In the genomic region with DNA sequence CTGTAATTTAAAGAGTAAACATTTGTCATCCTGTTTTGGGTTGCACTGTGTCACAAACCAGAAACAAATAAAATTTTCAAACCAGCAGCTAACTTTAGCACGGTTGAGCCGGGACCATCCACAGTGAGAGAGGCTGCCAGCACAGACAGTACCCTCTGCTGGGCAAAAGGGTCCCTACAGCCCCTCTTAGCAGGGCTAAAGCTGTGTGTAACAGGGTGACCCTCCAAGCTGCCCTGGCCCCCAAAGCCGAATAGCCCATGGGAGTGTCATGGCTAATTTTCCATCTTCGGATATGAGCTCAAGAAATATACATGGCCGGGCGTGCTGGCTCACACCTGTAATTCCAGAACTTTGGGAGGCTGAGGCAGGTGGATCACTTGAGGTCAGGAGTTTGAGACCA, we compare ENCODE assay signal across 2 cellular contexts.
TF ChIP-seq lines count a peak whose summit lies in the region.

No MANE protein-coding gene starts in this region.

TF ChIP-seq in SK-N-SH, 30 proteins besides CTCF, POLR2A, EP300 and RAD21 (continued from another document):
- TF ChIP-seq, protein P1, sequence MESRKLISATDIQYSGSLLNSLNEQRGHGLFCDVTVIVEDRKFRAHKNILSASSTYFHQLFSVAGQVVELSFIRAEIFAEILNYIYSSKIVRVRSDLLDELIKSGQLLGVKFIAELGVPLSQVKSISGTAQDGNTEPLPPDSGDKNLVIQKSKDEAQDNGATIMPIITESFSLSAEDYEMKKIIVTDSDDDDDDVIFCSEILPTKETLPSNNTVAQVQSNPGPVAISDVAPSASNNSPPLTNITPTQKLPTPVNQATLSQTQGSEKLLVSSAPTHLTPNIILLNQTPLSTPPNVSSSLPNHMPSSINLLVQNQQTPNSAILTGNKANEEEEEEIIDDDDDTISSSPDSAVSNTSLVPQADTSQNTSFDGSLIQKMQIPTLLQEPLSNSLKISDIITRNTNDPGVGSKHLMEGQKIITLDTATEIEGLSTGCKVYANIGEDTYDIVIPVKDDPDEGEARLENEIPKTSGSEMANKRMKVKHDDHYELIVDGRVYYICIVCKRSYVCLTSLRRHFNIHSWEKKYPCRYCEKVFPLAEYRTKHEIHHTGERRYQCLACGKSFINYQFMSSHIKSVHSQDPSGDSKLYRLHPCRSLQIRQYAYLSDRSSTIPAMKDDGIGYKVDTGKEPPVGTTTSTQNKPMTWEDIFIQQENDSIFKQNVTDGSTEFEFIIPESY (IDR thresholded peaks at IDR 0.05; ENCODE audit: borderline replicate concordance, low read depth), result no peak
- no peak for TF ChIP-seq RFX5 (IDR thresholded peaks at IDR 0.05; ENCODE audit: low read length)
- TF ChIP-seq, protein P2, sequence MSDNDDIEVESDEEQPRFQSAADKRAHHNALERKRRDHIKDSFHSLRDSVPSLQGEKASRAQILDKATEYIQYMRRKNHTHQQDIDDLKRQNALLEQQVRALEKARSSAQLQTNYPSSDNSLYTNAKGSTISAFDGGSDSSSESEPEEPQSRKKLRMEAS (IDR thresholded peaks at IDR 0.05; ENCODE audit: low read depth), result no peak
- TF ChIP-seq TAF1 (IDR thresholded peaks at IDR 0.05; ENCODE audit: borderline replicate concordance, low read depth, low read length), result no peak
- no peak for TF ChIP-seq GATA2 (CRISPR knock-in tag; IDR thresholded peaks at IDR 0.05)
- TF ChIP-seq CHD2 (IDR thresholded peaks at IDR 0.05; ENCODE audit: low read length, partially characterized antibody), result no peak
- no peak for TF ChIP-seq JUND (IDR thresholded peaks at IDR 0.05)
- TF ChIP-seq ELF1 (IDR thresholded peaks at IDR 0.05), result no peak
- TF ChIP-seq EZH2phosphoT487 (IDR thresholded peaks at IDR 0.05; ENCODE audit: borderline replicate concordance, low read depth), result no peak
- TF ChIP-seq, protein P3, sequence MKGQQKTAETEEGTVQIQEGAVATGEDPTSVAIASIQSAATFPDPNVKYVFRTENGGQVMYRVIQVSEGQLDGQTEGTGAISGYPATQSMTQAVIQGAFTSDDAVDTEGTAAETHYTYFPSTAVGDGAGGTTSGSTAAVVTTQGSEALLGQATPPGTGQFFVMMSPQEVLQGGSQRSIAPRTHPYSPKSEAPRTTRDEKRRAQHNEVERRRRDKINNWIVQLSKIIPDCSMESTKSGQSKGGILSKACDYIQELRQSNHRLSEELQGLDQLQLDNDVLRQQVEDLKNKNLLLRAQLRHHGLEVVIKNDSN (IDR thresholded peaks at IDR 0.05; ENCODE audit: borderline replicate concordance, low read depth), result no peak
- no peak for TF ChIP-seq YY1 (IDR thresholded peaks at IDR 0.05; ENCODE audit: low read depth)
- TF ChIP-seq NRF1 (IDR thresholded peaks at IDR 0.05; ENCODE audit: low read depth, low read length), result no peak
- TF ChIP-seq, protein P4, sequence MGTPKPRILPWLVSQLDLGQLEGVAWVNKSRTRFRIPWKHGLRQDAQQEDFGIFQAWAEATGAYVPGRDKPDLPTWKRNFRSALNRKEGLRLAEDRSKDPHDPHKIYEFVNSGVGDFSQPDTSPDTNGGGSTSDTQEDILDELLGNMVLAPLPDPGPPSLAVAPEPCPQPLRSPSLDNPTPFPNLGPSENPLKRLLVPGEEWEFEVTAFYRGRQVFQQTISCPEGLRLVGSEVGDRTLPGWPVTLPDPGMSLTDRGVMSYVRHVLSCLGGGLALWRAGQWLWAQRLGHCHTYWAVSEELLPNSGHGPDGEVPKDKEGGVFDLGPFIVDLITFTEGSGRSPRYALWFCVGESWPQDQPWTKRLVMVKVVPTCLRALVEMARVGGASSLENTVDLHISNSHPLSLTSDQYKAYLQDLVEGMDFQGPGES (IDR thresholded peaks at IDR 0.05; ENCODE audit: low read depth, low read length), result no peak
- no peak for TF ChIP-seq NFIC (IDR thresholded peaks at IDR 0.05; ENCODE audit: borderline replicate concordance)
- TF ChIP-seq MXI1 (IDR thresholded peaks at IDR 0.05; ENCODE audit: low read depth, low read length), result no peak
- TF ChIP-seq RXRA (IDR thresholded peaks at IDR 0.05; ENCODE audit: borderline replicate concordance, low read depth), result no peak
- TF ChIP-seq MEF2A (IDR thresholded peaks at IDR 0.05; ENCODE audit: borderline replicate concordance, low read depth), result no peak

TF ChIP-seq in SK-N-SH treated with all-trans-retinoic acid at 6 μM for 48 hours, 23 proteins besides CTCF, POLR2A, EP300 and RAD21 (continued from another document):
- TF ChIP-seq, protein P5, sequence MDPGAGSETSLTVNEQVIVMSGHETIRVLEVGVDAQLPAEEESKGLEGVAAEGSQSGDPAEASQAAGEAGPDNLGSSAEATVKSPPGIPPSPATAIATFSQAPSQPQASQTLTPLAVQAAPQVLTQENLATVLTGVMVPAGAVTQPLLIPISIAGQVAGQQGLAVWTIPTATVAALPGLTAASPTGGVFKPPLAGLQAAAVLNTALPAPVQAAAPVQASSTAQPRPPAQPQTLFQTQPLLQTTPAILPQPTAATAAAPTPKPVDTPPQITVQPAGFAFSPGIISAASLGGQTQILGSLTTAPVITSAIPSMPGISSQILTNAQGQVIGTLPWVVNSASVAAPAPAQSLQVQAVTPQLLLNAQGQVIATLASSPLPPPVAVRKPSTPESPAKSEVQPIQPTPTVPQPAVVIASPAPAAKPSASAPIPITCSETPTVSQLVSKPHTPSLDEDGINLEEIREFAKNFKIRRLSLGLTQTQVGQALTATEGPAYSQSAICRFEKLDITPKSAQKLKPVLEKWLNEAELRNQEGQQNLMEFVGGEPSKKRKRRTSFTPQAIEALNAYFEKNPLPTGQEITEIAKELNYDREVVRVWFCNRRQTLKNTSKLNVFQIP (CRISPR knock-in tag; IDR thresholded peaks at IDR 0.05; ENCODE audit: borderline replicate concordance, low read depth), result no peak
- TF ChIP-seq ISL1 (CRISPR knock-in tag; IDR thresholded peaks at IDR 0.05), result no peak
- TF ChIP-seq PPARA (CRISPR knock-in tag; IDR thresholded peaks at IDR 0.05; ENCODE audit: borderline replicate concordance), result no peak
- no peak for TF ChIP-seq ZC3H10 (CRISPR knock-in tag; IDR thresholded peaks at IDR 0.05)
- no peak for TF ChIP-seq ZFP3 (CRISPR knock-in tag; IDR thresholded peaks at IDR 0.05)
- no peak for TF ChIP-seq GLIS3 (CRISPR knock-in tag; IDR thresholded peaks at IDR 0.05)
- no peak for TF ChIP-seq OSR1 (CRISPR knock-in tag; IDR thresholded peaks at IDR 0.05)
- TF ChIP-seq ZNF8 (CRISPR knock-in tag; IDR thresholded peaks at IDR 0.05), result no peak
- no peak for TF ChIP-seq ZNF70 (CRISPR knock-in tag; IDR thresholded peaks at IDR 0.05)
